8 cellular contexts compared by ENCODE assay signal in genomic region chr6:46490425-46491200, GRCh38. TPM values are rescaled to one million over a fixed set of nuclear protein-coding genes. Genes with fewer than 3 reads are reported as not detected.
A peak's percentile ranks its signal among the peaks of the same experiment; 100 is the strongest.
DNase-seq lines count a peak whose midpoint lies in the region; ATAC-seq, FAIRE-seq and TF ChIP-seq lines count a peak whose summit lies in the region.

No MANE protein-coding gene starts in this region.

- peaks cover 49% of the 10 kb centered on the region for H3K27me3 Mint-ChIP-seq in brain

- WGBS in spleen, 5 donors = 8 to 26% (median 9%) methylated on average over 20 to 55 of the region's 56 CpGs

- H3K4me1 ChIP-seq in spleen = peaks cover 0 to 28% (median 13%) of the 10 kb centered on the region in 6 donors

- H3K9me3 ChIP-seq in spleen = no peaks in the 10 kb centered on the region

- peaks cover 16% of the 10 kb centered on the region for H3K4me1 Mint-ChIP-seq in brain

- no peak for TF ChIP-seq POLR2A in spleen (IDR thresholded peaks at IDR 0.05)

- TF ChIP-seq RAD21 in Ishikawa (IDR thresholded peaks at IDR 0.05; ENCODE audit: low read depth) = no peak

- DNase-seq in DMS53 (lab: John Stamatoyannopoulos, UW) (peak; percentile 65), spleen (peak; percentile 74), foreskin melanocyte (no peak)
- DNase-seq in activated CD4-positive, alpha-beta T cell treated with anti-CD3 and anti-CD28 coated beads, Interleukin-2, amount 50 U/mL, for 48 hours = no peak

- no peaks in the 10 kb centered on the region for H3K36me3 Mint-ChIP-seq in brain

- H3K4me3 Mint-ChIP-seq in brain = peak overlapping the region; percentile 81 to 86 (median 86)

- no peaks in the 10 kb centered on the region for H3K9me3 Mint-ChIP-seq in brain

- intact Hi-C loops in spleen (cut with DNase I; ENCODE audit: low total_unique reads) = loop anchor here (5.0 kb wide), 1 partner anchor 403 kb away; no protein-coding TSS in a partner anchor

- no peak for TF ChIP-seq EP300 in Ishikawa (IDR thresholded peaks at IDR 0.05; ENCODE audit: borderline replicate concordance)

- H3K4me3 ChIP-seq in spleen = peak overlapping the region; percentile 53 to 86 (median 66)

- H3K27ac Mint-ChIP-seq in brain = peak overlapping the region in 1 of 5 experiments; percentile 14

- no peak for ATAC-seq in HG03196 (IDR thresholded peaks at IDR 0.05; ENCODE audit: unreplicated experiment)

- peaks cover 0 to 72% (median 17%) of the 10 kb centered on the region in 7 donors for H3K27me3 ChIP-seq in spleen (replicated peaks in 1 of 7)

- peak; percentile 77 for FAIRE-seq in islet of Langerhans (lab: Jason Lieb, UNC)

- H3K36me3 ChIP-seq in spleen = no peaks in the 10 kb centered on the region

- peak overlapping the region in 6 of 8 donors; percentile 13 to 75 (median 62) for H3K27ac ChIP-seq in spleen

- TF ChIP-seq CTCF in brain (conservative IDR thresholded peaks at IDR 0.05) (peak; percentile 43 to 70), spleen (IDR thresholded peaks at IDR 0.05 in 8 of 11, conservative IDR thresholded peaks at IDR 0.05 in 3 of 11) (peak in 2 of 11 experiments; percentile 15 to 26)

TF ChIP-seq in Ishikawa, 13 proteins besides CTCF, POLR2A, EP300 and RAD21:
- no peak for TF ChIP-seq CEBPB (IDR thresholded peaks at IDR 0.05)
- no peak for TF ChIP-seq TCF12 (IDR thresholded peaks at IDR 0.05; ENCODE audit: low read depth)
- peak; percentile 85 for TF ChIP-seq ZBTB7A (IDR thresholded peaks at IDR 0.05; ENCODE audit: low read depth)
- TF ChIP-seq TAF1 (IDR thresholded peaks at IDR 0.05; ENCODE audit: low read depth) = no peak
- TF ChIP-seq MAX (IDR thresholded peaks at IDR 0.05) = no peak
TF ChIP-seq in Ishikawa: peak in this region for 1.

RNA-seq across cellular contexts. Expression of gene RCAN2, which starts 0.6 kb away (rescaled TPM):
- polyA plus RNA-seq in brain (ENCODE audit: insufficient read depth, low read depth, low replicate concordance) (33.2 TPM), spleen (1 to 10 TPM; 2.4 to 4.4 (median 2.9) TPM)
- 10 to 100 TPM in 3 of 7 donors, 1 to 10 TPM in 4; 5.2 to 15.7 (median 8.5) TPM for total RNA-seq in spleen

Comparison
In these comparisons a context has a peak if more than half of its experiments do, and no peak if none do; other contexts are left out.
1. DNase-seq: peak in DMS53 (single experiment) and spleen (single experiment); none in activated CD4-positive, alpha-beta T cell treated with anti-CD3 and anti-CD28 coated beads, Interleukin-2, amount 50 U/mL, for 48 hours (0 of 2) and foreskin melanocyte (single experiment).